Comparison of ENCODE assay signal across 6 cellular contexts in genomic region chr4:128641566-128641965, GRCh38.
A peak's percentile ranks its signal among the peaks of the same experiment; 100 is the strongest.
DNase-seq lines count a peak whose midpoint lies in the region; ATAC-seq, FAIRE-seq and TF ChIP-seq lines count a peak whose summit lies in the region.
"Not testable (repeated sequence)": the region's sequence is repeated elsewhere in the genome, so short reads cannot be mapped to it uniquely, and the experiment has no call there.

No MANE protein-coding gene starts in this region.

- H3K79me1 ChIP-seq in H9 (ENCODE audit: insufficient read depth, low read depth, low read length, poor library complexity, severe bottlenecking): not testable (repeated sequence)

- not testable (repeated sequence) for H3K9me3 ChIP-seq in H9 (ENCODE audit: control insufficient read depth, low read depth, low read length); astrocyte (ENCODE audit: insufficient read depth, low read depth, low read length); K562 (replicated peaks; ENCODE audit: control insufficient read depth, insufficient read depth, low read depth, low read length)

- H3K23me2 ChIP-seq in H9 (ENCODE audit: insufficient read length, low read depth, low read length, poor library complexity, severe bottlenecking): not testable (repeated sequence)

- H3K4me3 ChIP-seq in GM23338; astrocyte (ENCODE audit: insufficient read depth, low read depth, low read length); K562: not testable (repeated sequence)

- H4K8ac ChIP-seq in H9 (replicated peaks; ENCODE audit: insufficient read length, low read depth, low read length): not testable (repeated sequence)

- H3K36me3 Mint-ChIP-seq in GM23338 (ENCODE audit: low read depth); astrocyte (ENCODE audit: low read depth, unreplicated experiment); central memory CD8-positive, alpha-beta T cell (ENCODE audit: insufficient read depth); neural crest cell (ENCODE audit: low read depth): not testable (repeated sequence)
- H3K36me3 Mint-ChIP-seq in H9 (ENCODE audit: insufficient read depth in 1 of 3, low read depth in 3 of 3): peaks cover 0 to 12% (median 12%) of the 10 kb centered on the region in 3 experiments; a peak in 3 of 7 replicates

- POLR2A ChIA-PET in K562 (lab: Yijun Ruan, JAX): not testable (repeated sequence)

- H2BK20ac ChIP-seq in H9 (ENCODE audit: low read depth, low read length, poor library complexity, severe bottlenecking): not testable (repeated sequence)

- H3K4ac ChIP-seq in H9 (ENCODE audit: low read depth, low read length): not testable (repeated sequence)

- not testable (repeated sequence) for H3K27me3 Mint-ChIP-seq in GM23338 (ENCODE audit: insufficient read depth, low read depth, poor library complexity); H9 (ENCODE audit: low read depth); astrocyte (ENCODE audit: low read depth, unreplicated experiment); central memory CD8-positive, alpha-beta T cell; neural crest cell (ENCODE audit: low read depth)

- intact Hi-C loops in K562 (cut with micrococcal nuclease): not testable (repeated sequence)

- H3K18ac ChIP-seq in H9 (ENCODE audit: insufficient read length, low read depth, low read length): not testable (repeated sequence)

- H2BK12ac ChIP-seq in H9 (ENCODE audit: insufficient read length, low read depth, low read length): not testable (repeated sequence)

- peaks cover 46% of the 10 kb centered on the region for H3K4me1 ChIP-seq in GM23338 (ENCODE audit: insufficient read depth)
- H3K4me1 ChIP-seq in H9 (ENCODE audit: insufficient read depth, low read length): peaks cover 12% of the 10 kb centered on the region; the same call in 1 of the 2 replicates
- not testable (repeated sequence) for H3K4me1 ChIP-seq in astrocyte (ENCODE audit: insufficient read depth, low read length); K562 (replicated peaks in 1 of 2; ENCODE audit: control insufficient read depth in 2 of 2, insufficient read depth in 2 of 2, low read length in 2 of 2)

- BruUV-seq in K562 (replicated peaks; lab: Mats Ljungman, UMichigan): not testable (repeated sequence)

- not testable (repeated sequence) for H4K91ac ChIP-seq in H9 (ENCODE audit: insufficient read length, low read depth, low read length)

- CTCF ChIA-PET in K562 (lab: Yijun Ruan, JAX; ENCODE audit: low intra/inter-chr PET ratio): not testable (repeated sequence)

- not testable (repeated sequence) for TF ChIP-seq RAD21 in K562 (CRISPR knock-in tag; conservative IDR thresholded peaks at IDR 0.05 in 1 of 2, IDR thresholded peaks at IDR 0.05 in 1 of 2)

- not testable (repeated sequence) for H3K27me3 ChIP-seq in GM23338 (ENCODE audit: insufficient read depth); H9 (ENCODE audit: insufficient read depth, low read length); astrocyte (ENCODE audit: insufficient read depth, low read length); K562 (ENCODE audit: control insufficient read depth in 2 of 2, insufficient read depth in 2 of 2, low read length in 2 of 2)

- not testable (repeated sequence) for H2BK5ac ChIP-seq in H9 (ENCODE audit: insufficient read length, low read length)

- not testable (repeated sequence) for H3K9me3 Mint-ChIP-seq in GM23338; H9; astrocyte (ENCODE audit: unreplicated experiment); central memory CD8-positive, alpha-beta T cell; neural crest cell

- H4K20me1 ChIP-seq in GM23338 (replicated peaks; ENCODE audit: insufficient read depth); H9 (ENCODE audit: control insufficient read depth, insufficient read depth, insufficient read length); astrocyte (ENCODE audit: insufficient read depth, low read length); K562 (replicated peaks; ENCODE audit: control insufficient read depth, insufficient read depth, low read length): not testable (repeated sequence)

- H3K27ac ChIP-seq in GM23338 (ENCODE audit: low read depth): peak overlapping the region; percentile 93
- H3K27ac ChIP-seq in H9 (ENCODE audit: insufficient read length, low read depth, low read length); astrocyte (ENCODE audit: low read depth, low read length); K562 (ENCODE audit: extremely low read depth, low read depth, low read length): not testable (repeated sequence)

- in situ Hi-C loops in K562 (cut with MboI): not testable (repeated sequence)

- H4K5ac ChIP-seq in H9 (ENCODE audit: insufficient read length, low read depth, low read length): not testable (repeated sequence)

- H3F3A ChIP-seq in GM23338 (replicated peaks; ENCODE audit: low read depth): not testable (repeated sequence)

- FAIRE-seq in astrocyte (lab: Jason Lieb, UNC); K562 (lab: Jason Lieb, UNC): not testable (repeated sequence)

- H3K36me3 ChIP-seq in GM23338 (ENCODE audit: insufficient read depth); astrocyte (ENCODE audit: insufficient read depth, low read length); K562 (ENCODE audit: control insufficient read depth, insufficient read depth, low read length): not testable (repeated sequence)

- H2AK5ac ChIP-seq in H9 (ENCODE audit: insufficient read length, low read length): not testable (repeated sequence)

- H3K23ac ChIP-seq in H9 (ENCODE audit: insufficient read length, low read depth, low read length): not testable (repeated sequence)

- not testable (repeated sequence) for H3K14ac ChIP-seq in H9 (ENCODE audit: insufficient read depth, low read length)

- TF ChIP-seq CTCF in GM23338 (conservative IDR thresholded peaks at IDR 0.05; ENCODE audit: low read depth in 2 of 2); H9 (conservative IDR thresholded peaks at IDR 0.05); astrocyte (IDR thresholded peaks at IDR 0.05; ENCODE audit: insufficient read depth, low read depth, low read length); K562 (IDR thresholded peaks at IDR 0.05 in 2 of 3, conservative IDR thresholded peaks at IDR 0.05 in 1 of 3; ENCODE audit: insufficient read depth in 2 of 3, low read depth in 1 of 3, low read length in 3 of 3); neural crest cell (conservative IDR thresholded peaks at IDR 0.05): not testable (repeated sequence)

- H3K4me1 Mint-ChIP-seq in GM23338: peaks cover 41% of the 10 kb centered on the region
- peaks cover 40 to 57% of the 10 kb centered on the region in 2 experiments for H3K4me1 Mint-ChIP-seq in H9
- H3K4me1 Mint-ChIP-seq in astrocyte (ENCODE audit: low read depth, unreplicated experiment); central memory CD8-positive, alpha-beta T cell; neural crest cell: not testable (repeated sequence)

- H3T11ph ChIP-seq in H9 (ENCODE audit: low read length): not testable (repeated sequence)

- H3K4me2 ChIP-seq in GM23338; H9 (ENCODE audit: insufficient read depth, insufficient read length, low read length); astrocyte (ENCODE audit: low read length); K562 (ENCODE audit: insufficient read depth, low read length): not testable (repeated sequence)

- TF ChIP-seq POLR2A in K562 (conservative IDR thresholded peaks at IDR 0.05): not testable (repeated sequence)

- H3K4me3 Mint-ChIP-seq in GM23338; astrocyte (ENCODE audit: unreplicated experiment); central memory CD8-positive, alpha-beta T cell; neural crest cell: not testable (repeated sequence)
- 0 out of 5 replicates have a peak overlapping the region, but pooled peaks of 1 of the 2 experiments have one; percentile 5 for H3K4me3 Mint-ChIP-seq in H9

- peak overlapping the region; percentile 84 for H3K27ac Mint-ChIP-seq in GM23338
- H3K27ac Mint-ChIP-seq in H9: peak overlapping the region in 2 of 3 experiments; percentile 87 to 91; a peak in 4 of 7 replicates
- peak overlapping the region; percentile 48 for H3K27ac Mint-ChIP-seq in astrocyte (ENCODE audit: unreplicated experiment)
- H3K27ac Mint-ChIP-seq in central memory CD8-positive, alpha-beta T cell (ENCODE audit: low read depth): peak overlapping the region; percentile 13
- peak overlapping the region; percentile 31 for H3K27ac Mint-ChIP-seq in neural crest cell (ENCODE audit: unreplicated experiment)

- not testable (repeated sequence) for H3K56ac ChIP-seq in H9 (ENCODE audit: insufficient read length, low read depth, low read length)

- ATAC-seq in GM23338; K562; central memory CD8-positive, alpha-beta T cell (replicated peaks; ENCODE audit: extremely low read depth, poor library complexity, severe bottlenecking): not testable (repeated sequence)

- not testable (repeated sequence) for TF ChIP-seq EP300 in K562 (IDR thresholded peaks at IDR 0.05; ENCODE audit: low read length)

- not testable (repeated sequence) for H3K9me1 ChIP-seq in K562 (ENCODE audit: control insufficient read depth, insufficient read depth, low read length)

- not testable (repeated sequence) for H2AFZ ChIP-seq in GM23338; H9 (ENCODE audit: low read length); astrocyte (ENCODE audit: low read depth, low read length); K562 (ENCODE audit: low read depth, low read length)

- H3K9ac ChIP-seq in H9 (ENCODE audit: extremely low read depth, insufficient read length, low read length); astrocyte (ENCODE audit: low read length); K562 (ENCODE audit: insufficient read depth in 1 of 2, low read depth in 2 of 2, low read length in 2 of 2): not testable (repeated sequence)

- whole genome bisulfite sequencing in H9 (ENCODE audit: extremely low coverage, insufficient read length, low lambda C conversion rate): no CpG with 5 or more reads among the region's 2 CpGs
- WGBS in K562 (ENCODE audit: insufficient coverage, low coverage, missing lambda C conversion rate): 16% methylated on average over 2 of the region's 2 CpGs

- H2BK15ac ChIP-seq in H9 (ENCODE audit: low read depth, low read length): not testable (repeated sequence)

- DNase-seq in GM23338 (ENCODE audit: low spot score); H9; astrocyte (ENCODE audit: low read depth); K562 (ENCODE audit: extremely low read depth in 1 of 4, low spot score in 3 of 4); central memory CD8-positive, alpha-beta T cell (ENCODE audit: low spot score in 2 of 2); neural crest cell (ENCODE audit: low read depth, low spot score): not testable (repeated sequence)

- not testable (repeated sequence) for H3K9me2 ChIP-seq in GM23338 (ENCODE audit: insufficient read depth)

- not testable (repeated sequence) for H3K79me2 ChIP-seq in GM23338 (replicated peaks; ENCODE audit: insufficient read depth); H9 (ENCODE audit: insufficient read depth, low read length); astrocyte (ENCODE audit: insufficient read depth, low read length); K562 (ENCODE audit: control insufficient read depth, insufficient read depth, low read length)

- not testable (repeated sequence) for H2BK120ac ChIP-seq in H9 (ENCODE audit: low read depth, low read length, poor library complexity, severe bottlenecking)

Comparison
In these comparisons a context has a peak if more than half of its experiments do, and no peak if none do; other contexts are left out.
1. H3K27ac Mint-ChIP-seq: peak in every context shown above with its lines; median percentile 89 in H9; 84 in GM23338; 48 in astrocyte; 31 in neural crest cell; 13 in central memory CD8-positive, alpha-beta T cell.